In the genomic region with DNA sequence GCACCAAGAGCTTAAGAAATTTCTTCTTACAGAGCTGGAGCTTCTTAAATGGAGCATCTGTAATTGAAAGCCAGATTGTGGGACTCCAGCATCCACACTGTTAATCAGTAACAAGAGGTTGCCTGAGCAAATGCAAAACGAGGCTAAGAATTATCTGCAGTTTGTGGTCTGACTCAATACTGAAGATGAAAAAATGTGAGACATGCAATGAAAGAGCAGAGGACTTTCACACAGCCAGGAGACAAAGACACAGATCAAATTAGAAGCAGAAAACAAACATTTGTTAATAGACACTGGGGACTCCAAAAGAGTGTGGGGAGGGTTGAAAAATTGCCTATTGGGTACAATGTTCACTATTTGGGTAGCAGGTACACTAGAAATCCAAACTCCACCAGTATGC, we compare ENCODE assay signal across 1 cellular context.
TF ChIP-seq lines count a peak whose summit lies in the region.

No MANE protein-coding gene starts in this region.

TF ChIP-seq in GM12878, 131 proteins besides CTCF, POLR2A, EP300 and RAD21 (continued from another document and continues in another):
- TF ChIP-seq, protein P1, sequence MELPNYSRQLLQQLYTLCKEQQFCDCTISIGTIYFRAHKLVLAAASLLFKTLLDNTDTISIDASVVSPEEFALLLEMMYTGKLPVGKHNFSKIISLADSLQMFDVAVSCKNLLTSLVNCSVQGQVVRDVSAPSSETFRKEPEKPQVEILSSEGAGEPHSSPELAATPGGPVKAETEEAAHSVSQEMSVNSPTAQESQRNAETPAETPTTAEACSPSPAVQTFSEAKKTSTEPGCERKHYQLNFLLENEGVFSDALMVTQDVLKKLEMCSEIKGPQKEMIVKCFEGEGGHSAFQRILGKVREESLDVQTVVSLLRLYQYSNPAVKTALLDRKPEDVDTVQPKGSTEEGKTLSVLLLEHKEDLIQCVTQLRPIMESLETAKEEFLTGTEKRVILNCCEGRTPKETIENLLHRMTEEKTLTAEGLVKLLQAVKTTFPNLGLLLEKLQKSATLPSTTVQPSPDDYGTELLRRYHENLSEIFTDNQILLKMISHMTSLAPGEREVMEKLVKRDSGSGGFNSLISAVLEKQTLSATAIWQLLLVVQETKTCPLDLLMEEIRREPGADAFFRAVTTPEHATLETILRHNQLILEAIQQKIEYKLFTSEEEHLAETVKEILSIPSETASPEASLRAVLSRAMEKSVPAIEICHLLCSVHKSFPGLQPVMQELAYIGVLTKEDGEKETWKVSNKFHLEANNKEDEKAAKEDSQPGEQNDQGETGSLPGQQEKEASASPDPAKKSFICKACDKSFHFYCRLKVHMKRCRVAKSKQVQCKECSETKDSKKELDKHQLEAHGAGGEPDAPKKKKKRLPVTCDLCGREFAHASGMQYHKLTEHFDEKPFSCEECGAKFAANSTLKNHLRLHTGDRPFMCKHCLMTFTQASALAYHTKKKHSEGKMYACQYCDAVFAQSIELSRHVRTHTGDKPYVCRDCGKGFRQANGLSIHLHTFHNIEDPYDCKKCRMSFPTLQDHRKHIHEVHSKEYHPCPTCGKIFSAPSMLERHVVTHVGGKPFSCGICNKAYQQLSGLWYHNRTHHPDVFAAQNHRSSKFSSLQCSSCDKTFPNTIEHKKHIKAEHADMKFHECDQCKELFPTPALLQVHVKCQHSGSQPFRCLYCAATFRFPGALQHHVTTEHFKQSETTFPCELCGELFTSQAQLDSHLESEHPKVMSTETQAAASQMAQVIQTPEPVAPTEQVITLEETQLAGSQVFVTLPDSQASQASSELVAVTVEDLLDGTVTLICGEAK (IDR thresholded peaks at IDR 0.05; ENCODE audit: borderline replicate concordance): no peak
- TF ChIP-seq BHLHE40 (IDR thresholded peaks at IDR 0.05; ENCODE audit: borderline replicate concordance in 1 of 2, low read depth in 2 of 2, low read length in 1 of 2) (peak in 1 of 2 experiments; percentile 39; a peak in 2 of 4 replicates), POU2F2 (IDR thresholded peaks at IDR 0.05; ENCODE audit: borderline replicate concordance, low read depth, low read length) (peak; percentile 76; the same call in 1 of the 3 replicates), EZH2 (IDR thresholded peaks at IDR 0.05; ENCODE audit: borderline replicate concordance, control insufficient read depth, low read depth, low read length) (no peak), HDAC2 (IDR thresholded peaks at IDR 0.05) (no peak), ZNF622 (IDR thresholded peaks at IDR 0.05) (no peak), KLF5 (IDR thresholded peaks at IDR 0.05; ENCODE audit: partially characterized antibody) (no peak), MTA3 (IDR thresholded peaks at IDR 0.05; ENCODE audit: borderline replicate concordance, low read length) (no peak), JUND (IDR thresholded peaks at IDR 0.05; ENCODE audit: low read depth, low read length) (no peak), ZZZ3 (IDR thresholded peaks at IDR 0.05; ENCODE audit: control insufficient read depth, insufficient read length, low read depth) (no peak), LARP7 (IDR thresholded peaks at IDR 0.05) (no peak), FOXM1 (IDR thresholded peaks at IDR 0.05; ENCODE audit: low read depth, low read length) (no peak), ZNF217 (IDR thresholded peaks at IDR 0.05) (peak; percentile 63; the same call in 1 of the 2 replicates), EGR1 (IDR thresholded peaks at IDR 0.05; ENCODE audit: borderline replicate concordance in 1 of 2, low read depth in 2 of 2, low read length in 2 of 2) (no peak), ETV6 (conservative IDR thresholded peaks at IDR 0.05 in 1 of 2, IDR thresholded peaks at IDR 0.05 in 1 of 2; ENCODE audit: borderline replicate concordance in 1 of 2, low read depth in 1 of 2) (no peak), SP1 (IDR thresholded peaks at IDR 0.05; ENCODE audit: low read depth, low read length) (no peak), SRF (IDR thresholded peaks at IDR 0.05; ENCODE audit: low read depth in 2 of 2, low read length in 2 of 2) (no peak), NR2C1 (IDR thresholded peaks at IDR 0.05) (no peak), GABPA (IDR thresholded peaks at IDR 0.05; ENCODE audit: low read depth) (no peak), CREB1 (IDR thresholded peaks at IDR 0.05; ENCODE audit: low read depth) (no peak)
- TF ChIP-seq, protein P2, sequence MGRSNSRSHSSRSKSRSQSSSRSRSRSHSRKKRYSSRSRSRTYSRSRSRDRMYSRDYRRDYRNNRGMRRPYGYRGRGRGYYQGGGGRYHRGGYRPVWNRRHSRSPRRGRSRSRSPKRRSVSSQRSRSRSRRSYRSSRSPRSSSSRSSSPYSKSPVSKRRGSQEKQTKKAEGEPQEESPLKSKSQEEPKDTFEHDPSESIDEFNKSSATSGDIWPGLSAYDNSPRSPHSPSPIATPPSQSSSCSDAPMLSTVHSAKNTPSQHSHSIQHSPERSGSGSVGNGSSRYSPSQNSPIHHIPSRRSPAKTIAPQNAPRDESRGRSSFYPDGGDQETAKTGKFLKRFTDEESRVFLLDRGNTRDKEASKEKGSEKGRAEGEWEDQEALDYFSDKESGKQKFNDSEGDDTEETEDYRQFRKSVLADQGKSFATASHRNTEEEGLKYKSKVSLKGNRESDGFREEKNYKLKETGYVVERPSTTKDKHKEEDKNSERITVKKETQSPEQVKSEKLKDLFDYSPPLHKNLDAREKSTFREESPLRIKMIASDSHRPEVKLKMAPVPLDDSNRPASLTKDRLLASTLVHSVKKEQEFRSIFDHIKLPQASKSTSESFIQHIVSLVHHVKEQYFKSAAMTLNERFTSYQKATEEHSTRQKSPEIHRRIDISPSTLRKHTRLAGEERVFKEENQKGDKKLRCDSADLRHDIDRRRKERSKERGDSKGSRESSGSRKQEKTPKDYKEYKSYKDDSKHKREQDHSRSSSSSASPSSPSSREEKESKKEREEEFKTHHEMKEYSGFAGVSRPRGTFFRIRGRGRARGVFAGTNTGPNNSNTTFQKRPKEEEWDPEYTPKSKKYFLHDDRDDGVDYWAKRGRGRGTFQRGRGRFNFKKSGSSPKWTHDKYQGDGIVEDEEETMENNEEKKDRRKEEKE (IDR thresholded peaks at IDR 0.05): no peak
- TF ChIP-seq, protein P3, sequence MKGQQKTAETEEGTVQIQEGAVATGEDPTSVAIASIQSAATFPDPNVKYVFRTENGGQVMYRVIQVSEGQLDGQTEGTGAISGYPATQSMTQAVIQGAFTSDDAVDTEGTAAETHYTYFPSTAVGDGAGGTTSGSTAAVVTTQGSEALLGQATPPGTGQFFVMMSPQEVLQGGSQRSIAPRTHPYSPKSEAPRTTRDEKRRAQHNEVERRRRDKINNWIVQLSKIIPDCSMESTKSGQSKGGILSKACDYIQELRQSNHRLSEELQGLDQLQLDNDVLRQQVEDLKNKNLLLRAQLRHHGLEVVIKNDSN (IDR thresholded peaks at IDR 0.05; ENCODE audit: borderline replicate concordance, extremely low read length, insufficient read depth, low read depth, low read length): no peak
- TF ChIP-seq, protein P4, sequence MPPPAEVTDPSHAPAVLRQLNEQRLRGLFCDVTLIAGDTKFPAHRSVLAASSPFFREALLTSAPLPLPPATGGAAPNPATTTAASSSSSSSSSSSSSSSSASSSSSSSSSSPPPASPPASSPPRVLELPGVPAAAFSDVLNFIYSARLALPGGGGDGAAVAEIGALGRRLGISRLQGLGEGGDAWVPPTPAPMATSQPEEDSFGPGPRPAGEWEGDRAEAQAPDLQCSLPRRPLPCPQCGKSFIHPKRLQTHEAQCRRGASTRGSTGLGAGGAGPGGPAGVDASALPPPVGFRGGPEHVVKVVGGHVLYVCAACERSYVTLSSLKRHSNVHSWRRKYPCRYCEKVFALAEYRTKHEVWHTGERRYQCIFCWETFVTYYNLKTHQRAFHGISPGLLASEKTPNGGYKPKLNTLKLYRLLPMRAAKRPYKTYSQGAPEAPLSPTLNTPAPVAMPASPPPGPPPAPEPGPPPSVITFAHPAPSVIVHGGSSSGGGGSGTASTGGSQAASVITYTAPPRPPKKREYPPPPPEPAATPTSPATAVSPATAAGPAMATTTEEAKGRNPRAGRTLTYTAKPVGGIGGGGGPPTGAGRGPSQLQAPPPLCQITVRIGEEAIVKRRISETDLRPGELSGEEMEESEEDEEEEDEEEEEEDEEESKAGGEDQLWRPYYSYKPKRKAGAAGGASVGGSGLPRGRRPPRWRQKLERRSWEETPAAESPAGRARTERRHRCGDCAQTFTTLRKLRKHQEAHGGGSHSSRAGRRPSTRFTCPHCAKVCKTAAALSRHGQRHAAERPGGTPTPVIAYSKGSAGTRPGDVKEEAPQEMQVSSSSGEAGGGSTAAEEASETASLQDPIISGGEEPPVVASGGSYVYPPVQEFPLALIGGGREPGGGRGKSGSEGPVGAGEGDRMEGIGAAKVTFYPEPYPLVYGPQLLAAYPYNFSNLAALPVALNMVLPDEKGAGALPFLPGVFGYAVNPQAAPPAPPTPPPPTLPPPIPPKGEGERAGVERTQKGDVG (CRISPR knock-in tag; IDR thresholded peaks at IDR 0.05): no peak
- TF ChIP-seq, protein P5, sequence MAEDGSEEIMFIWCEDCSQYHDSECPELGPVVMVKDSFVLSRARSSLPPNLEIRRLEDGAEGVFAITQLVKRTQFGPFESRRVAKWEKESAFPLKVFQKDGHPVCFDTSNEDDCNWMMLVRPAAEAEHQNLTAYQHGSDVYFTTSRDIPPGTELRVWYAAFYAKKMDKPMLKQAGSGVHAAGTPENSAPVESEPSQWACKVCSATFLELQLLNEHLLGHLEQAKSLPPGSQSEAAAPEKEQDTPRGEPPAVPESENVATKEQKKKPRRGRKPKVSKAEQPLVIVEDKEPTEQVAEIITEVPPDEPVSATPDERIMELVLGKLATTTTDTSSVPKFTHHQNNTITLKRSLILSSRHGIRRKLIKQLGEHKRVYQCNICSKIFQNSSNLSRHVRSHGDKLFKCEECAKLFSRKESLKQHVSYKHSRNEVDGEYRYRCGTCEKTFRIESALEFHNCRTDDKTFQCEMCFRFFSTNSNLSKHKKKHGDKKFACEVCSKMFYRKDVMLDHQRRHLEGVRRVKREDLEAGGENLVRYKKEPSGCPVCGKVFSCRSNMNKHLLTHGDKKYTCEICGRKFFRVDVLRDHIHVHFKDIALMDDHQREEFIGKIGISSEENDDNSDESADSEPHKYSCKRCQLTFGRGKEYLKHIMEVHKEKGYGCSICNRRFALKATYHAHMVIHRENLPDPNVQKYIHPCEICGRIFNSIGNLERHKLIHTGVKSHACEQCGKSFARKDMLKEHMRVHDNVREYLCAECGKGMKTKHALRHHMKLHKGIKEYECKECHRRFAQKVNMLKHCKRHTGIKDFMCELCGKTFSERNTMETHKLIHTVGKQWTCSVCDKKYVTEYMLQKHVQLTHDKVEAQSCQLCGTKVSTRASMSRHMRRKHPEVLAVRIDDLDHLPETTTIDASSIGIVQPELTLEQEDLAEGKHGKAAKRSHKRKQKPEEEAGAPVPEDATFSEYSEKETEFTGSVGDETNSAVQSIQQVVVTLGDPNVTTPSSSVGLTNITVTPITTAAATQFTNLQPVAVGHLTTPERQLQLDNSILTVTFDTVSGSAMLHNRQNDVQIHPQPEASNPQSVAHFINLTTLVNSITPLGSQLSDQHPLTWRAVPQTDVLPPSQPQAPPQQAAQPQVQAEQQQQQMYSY (CRISPR knock-in tag; IDR thresholded peaks at IDR 0.05): no peak
- TF ChIP-seq, protein P6, sequence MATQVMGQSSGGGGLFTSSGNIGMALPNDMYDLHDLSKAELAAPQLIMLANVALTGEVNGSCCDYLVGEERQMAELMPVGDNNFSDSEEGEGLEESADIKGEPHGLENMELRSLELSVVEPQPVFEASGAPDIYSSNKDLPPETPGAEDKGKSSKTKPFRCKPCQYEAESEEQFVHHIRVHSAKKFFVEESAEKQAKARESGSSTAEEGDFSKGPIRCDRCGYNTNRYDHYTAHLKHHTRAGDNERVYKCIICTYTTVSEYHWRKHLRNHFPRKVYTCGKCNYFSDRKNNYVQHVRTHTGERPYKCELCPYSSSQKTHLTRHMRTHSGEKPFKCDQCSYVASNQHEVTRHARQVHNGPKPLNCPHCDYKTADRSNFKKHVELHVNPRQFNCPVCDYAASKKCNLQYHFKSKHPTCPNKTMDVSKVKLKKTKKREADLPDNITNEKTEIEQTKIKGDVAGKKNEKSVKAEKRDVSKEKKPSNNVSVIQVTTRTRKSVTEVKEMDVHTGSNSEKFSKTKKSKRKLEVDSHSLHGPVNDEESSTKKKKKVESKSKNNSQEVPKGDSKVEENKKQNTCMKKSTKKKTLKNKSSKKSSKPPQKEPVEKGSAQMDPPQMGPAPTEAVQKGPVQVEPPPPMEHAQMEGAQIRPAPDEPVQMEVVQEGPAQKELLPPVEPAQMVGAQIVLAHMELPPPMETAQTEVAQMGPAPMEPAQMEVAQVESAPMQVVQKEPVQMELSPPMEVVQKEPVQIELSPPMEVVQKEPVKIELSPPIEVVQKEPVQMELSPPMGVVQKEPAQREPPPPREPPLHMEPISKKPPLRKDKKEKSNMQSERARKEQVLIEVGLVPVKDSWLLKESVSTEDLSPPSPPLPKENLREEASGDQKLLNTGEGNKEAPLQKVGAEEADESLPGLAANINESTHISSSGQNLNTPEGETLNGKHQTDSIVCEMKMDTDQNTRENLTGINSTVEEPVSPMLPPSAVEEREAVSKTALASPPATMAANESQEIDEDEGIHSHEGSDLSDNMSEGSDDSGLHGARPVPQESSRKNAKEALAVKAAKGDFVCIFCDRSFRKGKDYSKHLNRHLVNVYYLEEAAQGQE (IDR thresholded peaks at IDR 0.05; ENCODE audit: low read depth, low read length): no peak
- TF ChIP-seq, protein P7, sequence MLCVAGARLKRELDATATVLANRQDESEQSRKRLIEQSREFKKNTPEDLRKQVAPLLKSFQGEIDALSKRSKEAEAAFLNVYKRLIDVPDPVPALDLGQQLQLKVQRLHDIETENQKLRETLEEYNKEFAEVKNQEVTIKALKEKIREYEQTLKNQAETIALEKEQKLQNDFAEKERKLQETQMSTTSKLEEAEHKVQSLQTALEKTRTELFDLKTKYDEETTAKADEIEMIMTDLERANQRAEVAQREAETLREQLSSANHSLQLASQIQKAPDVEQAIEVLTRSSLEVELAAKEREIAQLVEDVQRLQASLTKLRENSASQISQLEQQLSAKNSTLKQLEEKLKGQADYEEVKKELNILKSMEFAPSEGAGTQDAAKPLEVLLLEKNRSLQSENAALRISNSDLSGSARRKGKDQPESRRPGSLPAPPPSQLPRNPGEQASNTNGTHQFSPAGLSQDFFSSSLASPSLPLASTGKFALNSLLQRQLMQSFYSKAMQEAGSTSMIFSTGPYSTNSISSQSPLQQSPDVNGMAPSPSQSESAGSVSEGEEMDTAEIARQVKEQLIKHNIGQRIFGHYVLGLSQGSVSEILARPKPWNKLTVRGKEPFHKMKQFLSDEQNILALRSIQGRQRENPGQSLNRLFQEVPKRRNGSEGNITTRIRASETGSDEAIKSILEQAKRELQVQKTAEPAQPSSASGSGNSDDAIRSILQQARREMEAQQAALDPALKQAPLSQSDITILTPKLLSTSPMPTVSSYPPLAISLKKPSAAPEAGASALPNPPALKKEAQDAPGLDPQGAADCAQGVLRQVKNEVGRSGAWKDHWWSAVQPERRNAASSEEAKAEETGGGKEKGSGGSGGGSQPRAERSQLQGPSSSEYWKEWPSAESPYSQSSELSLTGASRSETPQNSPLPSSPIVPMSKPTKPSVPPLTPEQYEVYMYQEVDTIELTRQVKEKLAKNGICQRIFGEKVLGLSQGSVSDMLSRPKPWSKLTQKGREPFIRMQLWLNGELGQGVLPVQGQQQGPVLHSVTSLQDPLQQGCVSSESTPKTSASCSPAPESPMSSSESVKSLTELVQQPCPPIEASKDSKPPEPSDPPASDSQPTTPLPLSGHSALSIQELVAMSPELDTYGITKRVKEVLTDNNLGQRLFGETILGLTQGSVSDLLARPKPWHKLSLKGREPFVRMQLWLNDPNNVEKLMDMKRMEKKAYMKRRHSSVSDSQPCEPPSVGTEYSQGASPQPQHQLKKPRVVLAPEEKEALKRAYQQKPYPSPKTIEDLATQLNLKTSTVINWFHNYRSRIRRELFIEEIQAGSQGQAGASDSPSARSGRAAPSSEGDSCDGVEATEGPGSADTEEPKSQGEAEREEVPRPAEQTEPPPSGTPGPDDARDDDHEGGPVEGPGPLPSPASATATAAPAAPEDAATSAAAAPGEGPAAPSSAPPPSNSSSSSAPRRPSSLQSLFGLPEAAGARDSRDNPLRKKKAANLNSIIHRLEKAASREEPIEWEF (IDR thresholded peaks at IDR 0.05; ENCODE audit: insufficient replicate concordance, low read depth, low read length): peak; percentile 56
